1 cellular context compared by ENCODE assay signal in the genomic region with DNA sequence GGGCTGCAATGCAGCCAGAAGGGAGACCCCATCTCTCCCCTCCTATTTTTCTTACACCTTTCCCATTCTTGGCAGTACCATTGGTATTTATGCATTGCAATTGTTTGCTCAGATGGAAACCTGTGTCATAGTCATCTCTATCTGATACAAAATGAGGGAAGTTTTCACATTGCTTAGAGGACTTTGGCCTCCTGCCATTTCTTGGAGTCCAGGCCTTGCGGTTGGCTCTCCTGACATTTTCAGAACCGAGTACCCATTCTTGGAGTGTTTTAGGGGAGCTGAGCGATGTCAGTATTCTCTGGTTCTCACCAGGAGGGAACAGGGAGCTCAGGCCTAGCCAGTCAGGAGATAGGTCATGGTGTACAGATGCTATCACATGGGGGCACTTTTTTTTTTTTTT.
TF ChIP-seq lines count a peak whose summit lies in the region.

No MANE protein-coding gene starts in this region.

TF ChIP-seq in GM23338, 12 proteins besides CTCF, POLR2A, EP300 and RAD21 (continued from another document):
- TF ChIP-seq, protein P1, sequence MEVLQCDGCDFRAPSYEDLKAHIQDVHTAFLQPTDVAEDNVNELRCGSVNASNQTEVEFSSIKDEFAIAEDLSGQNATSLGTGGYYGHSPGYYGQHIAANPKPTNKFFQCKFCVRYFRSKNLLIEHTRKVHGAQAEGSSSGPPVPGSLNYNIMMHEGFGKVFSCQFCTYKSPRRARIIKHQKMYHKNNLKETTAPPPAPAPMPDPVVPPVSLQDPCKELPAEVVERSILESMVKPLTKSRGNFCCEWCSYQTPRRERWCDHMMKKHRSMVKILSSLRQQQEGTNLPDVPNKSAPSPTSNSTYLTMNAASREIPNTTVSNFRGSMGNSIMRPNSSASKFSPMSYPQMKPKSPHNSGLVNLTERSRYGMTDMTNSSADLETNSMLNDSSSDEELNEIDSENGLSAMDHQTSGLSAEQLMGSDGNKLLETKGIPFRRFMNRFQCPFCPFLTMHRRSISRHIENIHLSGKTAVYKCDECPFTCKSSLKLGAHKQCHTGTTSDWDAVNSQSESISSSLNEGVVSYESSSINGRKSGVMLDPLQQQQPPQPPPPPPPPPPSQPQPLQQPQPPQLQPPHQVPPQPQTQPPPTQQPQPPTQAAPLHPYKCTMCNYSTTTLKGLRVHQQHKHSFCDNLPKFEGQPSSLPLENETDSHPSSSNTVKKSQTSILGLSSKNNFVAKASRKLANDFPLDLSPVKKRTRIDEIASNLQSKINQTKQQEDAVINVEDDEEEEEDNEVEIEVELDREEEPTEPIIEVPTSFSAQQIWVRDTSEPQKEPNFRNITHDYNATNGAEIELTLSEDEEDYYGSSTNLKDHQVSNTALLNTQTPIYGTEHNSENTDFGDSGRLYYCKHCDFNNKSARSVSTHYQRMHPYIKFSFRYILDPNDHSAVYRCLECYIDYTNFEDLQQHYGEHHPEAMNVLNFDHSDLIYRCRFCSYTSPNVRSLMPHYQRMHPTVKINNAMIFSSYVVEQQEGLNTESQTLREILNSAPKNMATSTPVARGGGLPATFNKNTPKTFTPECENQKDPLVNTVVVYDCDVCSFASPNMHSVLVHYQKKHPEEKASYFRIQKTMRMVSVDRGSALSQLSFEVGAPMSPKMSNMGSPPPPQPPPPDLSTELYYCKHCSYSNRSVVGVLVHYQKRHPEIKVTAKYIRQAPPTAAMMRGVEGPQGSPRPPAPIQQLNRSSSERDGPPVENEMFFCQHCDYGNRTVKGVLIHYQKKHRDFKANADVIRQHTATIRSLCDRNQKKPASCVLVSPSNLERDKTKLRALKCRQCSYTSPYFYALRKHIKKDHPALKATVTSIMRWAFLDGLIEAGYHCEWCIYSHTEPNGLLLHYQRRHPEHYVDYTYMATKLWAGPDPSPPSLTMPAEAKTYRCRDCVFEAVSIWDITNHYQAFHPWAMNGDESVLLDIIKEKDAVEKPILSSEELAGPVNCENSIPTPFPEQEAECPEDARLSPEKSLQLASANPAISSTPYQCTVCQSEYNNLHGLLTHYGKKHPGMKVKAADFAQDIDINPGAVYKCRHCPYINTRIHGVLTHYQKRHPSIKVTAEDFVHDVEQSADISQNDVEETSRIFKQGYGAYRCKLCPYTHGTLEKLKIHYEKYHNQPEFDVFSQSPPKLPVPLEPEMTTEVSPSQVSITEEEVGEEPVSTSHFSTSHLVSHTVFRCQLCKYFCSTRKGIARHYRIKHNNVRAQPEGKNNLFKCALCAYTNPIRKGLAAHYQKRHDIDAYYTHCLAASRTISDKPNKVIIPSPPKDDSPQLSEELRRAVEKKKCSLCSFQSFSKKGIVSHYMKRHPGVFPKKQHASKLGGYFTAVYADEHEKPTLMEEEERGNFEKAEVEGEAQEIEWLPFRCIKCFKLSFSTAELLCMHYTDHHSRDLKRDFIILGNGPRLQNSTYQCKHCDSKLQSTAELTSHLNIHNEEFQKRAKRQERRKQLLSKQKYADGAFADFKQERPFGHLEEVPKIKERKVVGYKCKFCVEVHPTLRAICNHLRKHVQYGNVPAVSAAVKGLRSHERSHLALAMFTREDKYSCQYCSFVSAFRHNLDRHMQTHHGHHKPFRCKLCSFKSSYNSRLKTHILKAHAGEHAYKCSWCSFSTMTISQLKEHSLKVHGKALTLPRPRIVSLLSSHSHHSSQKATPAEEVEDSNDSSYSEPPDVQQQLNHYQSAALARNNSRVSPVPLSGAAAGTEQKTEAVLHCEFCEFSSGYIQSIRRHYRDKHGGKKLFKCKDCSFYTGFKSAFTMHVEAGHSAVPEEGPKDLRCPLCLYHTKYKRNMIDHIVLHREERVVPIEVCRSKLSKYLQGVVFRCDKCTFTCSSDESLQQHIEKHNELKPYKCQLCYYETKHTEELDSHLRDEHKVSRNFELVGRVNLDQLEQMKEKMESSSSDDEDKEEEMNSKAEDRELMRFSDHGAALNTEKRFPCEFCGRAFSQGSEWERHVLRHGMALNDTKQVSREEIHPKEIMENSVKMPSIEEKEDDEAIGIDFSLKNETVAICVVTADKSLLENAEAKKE (CRISPR knock-in tag; IDR thresholded peaks at IDR 0.05), result no peak
- TF ChIP-seq EZH2phosphoT487 (IDR thresholded peaks at IDR 0.05; ENCODE audit: unreplicated experiment) (no peak), CREB1 (CRISPR knock-in tag; IDR thresholded peaks at IDR 0.05; ENCODE audit: low read depth) (no peak), EZH2 (IDR thresholded peaks at IDR 0.05; ENCODE audit: low read depth, unreplicated experiment) (no peak), ZNF331 (CRISPR knock-in tag; IDR thresholded peaks at IDR 0.05; ENCODE audit: low read depth) (no peak)
- TF ChIP-seq, protein P2, sequence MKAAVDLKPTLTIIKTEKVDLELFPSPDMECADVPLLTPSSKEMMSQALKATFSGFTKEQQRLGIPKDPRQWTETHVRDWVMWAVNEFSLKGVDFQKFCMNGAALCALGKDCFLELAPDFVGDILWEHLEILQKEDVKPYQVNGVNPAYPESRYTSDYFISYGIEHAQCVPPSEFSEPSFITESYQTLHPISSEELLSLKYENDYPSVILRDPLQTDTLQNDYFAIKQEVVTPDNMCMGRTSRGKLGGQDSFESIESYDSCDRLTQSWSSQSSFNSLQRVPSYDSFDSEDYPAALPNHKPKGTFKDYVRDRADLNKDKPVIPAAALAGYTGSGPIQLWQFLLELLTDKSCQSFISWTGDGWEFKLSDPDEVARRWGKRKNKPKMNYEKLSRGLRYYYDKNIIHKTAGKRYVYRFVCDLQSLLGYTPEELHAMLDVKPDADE (IDR thresholded peaks at IDR 0.05), result no peak
